Comparison of ENCODE assay signal across 8 cellular contexts in genomic region chr3:47780727-47781325, GRCh38. TPM values are rescaled to one million over a fixed set of nuclear protein-coding genes. Genes with fewer than 3 reads are reported as not detected.
DNase-seq lines count a peak whose midpoint lies in the region; ATAC-seq and TF ChIP-seq lines count a peak whose summit lies in the region.

No MANE protein-coding gene starts in this region.

- peaks cover 28% of the 10 kb centered on the region for H3K36me3 Mint-ChIP-seq in activated T-cell treated with anti-CD3 and anti-CD28 coated beads, Interleukin-2, amount 50 U/mL, for 24 hours (ENCODE audit: low read depth)

- H3K4me1 ChIP-seq in thymus (ENCODE audit: control insufficient read depth, insufficient read depth, low read length) = peaks cover 9% of the 10 kb centered on the region

- H3K4me3 Mint-ChIP-seq in activated T-cell treated with anti-CD3 and anti-CD28 coated beads, Interleukin-2, amount 50 U/mL, for 24 hours = peak overlapping the region; percentile 97

- no peak for DNase-seq in activated T-cell treated with anti-CD3 and anti-CD28 coated beads, Interleukin-2, amount 50 U/mL, for 24 hours
- DNase-seq in activated T-cell treated with anti-CD3 and anti-CD28 coated beads, Interleukin-2, amount 50 U/mL, for 1 hour = no peak
- DNase-seq in LoVo (ENCODE audit: low spot score) (peak; percentile 31), astrocyte of the cerebellum (ENCODE audit: low read depth) (no peak), left lobe of liver (ENCODE audit: low spot score) (no peak), putamen (ENCODE audit: low spot score) (no peak)

- TF ChIP-seq CTCF in astrocyte of the cerebellum (IDR thresholded peaks at IDR 0.05; ENCODE audit: low read depth, low read length, missing control alignments) = no peak

- H3K4me3 ChIP-seq in astrocyte of the cerebellum (ENCODE audit: low read depth, low read length) (peak overlapping the region; percentile 59), thymus (ENCODE audit: low read length) (peak overlapping the region; percentile 75)

- H3K27me3 ChIP-seq in thymus (ENCODE audit: control insufficient read depth, insufficient read depth) = no peaks in the 10 kb centered on the region

- in situ Hi-C loops in astrocyte of the cerebellum (cut with HindIII; ENCODE audit: low sequenced_read_pairs) = no loop called here

- H3K9me3 Mint-ChIP-seq in activated T-cell treated with anti-CD3 and anti-CD28 coated beads, Interleukin-2, amount 50 U/mL, for 24 hours = no peaks in the 10 kb centered on the region

- WGBS in thymus = under 1% methylated on average over 17 of the region's 17 CpGs

- H3K9me3 ChIP-seq in thymus (ENCODE audit: control insufficient read depth) = no peaks in the 10 kb centered on the region

- no peaks in the 10 kb centered on the region for H3K36me3 ChIP-seq in thymus (ENCODE audit: control insufficient read depth, insufficient read depth)

- ATAC-seq in left lobe of liver (peak; percentile 1), HG02678 (IDR thresholded peaks at IDR 0.05; ENCODE audit: unreplicated experiment) (no peak)

- H3K27me3 Mint-ChIP-seq in activated T-cell treated with anti-CD3 and anti-CD28 coated beads, Interleukin-2, amount 50 U/mL, for 24 hours = no peaks in the 10 kb centered on the region

- peak overlapping the region; percentile 96 for H3K27ac ChIP-seq in thymus (ENCODE audit: low read depth)

- peaks cover 35% of the 10 kb centered on the region for H3K4me1 Mint-ChIP-seq in activated T-cell treated with anti-CD3 and anti-CD28 coated beads, Interleukin-2, amount 50 U/mL, for 24 hours (ENCODE audit: low read depth)

- peak overlapping the region; percentile 93 for H3K27ac Mint-ChIP-seq in activated T-cell treated with anti-CD3 and anti-CD28 coated beads, Interleukin-2, amount 50 U/mL, for 24 hours

RNA-seq across cellular contexts. Expression of gene SMARCC1, which starts 0.9 kb away (rescaled TPM):
- 23.8 TPM for total RNA-seq in left lobe of liver
- 19.9 TPM for polyA plus RNA-seq in thymus

RNA-seq across cellular contexts. Expression of gene DHX30, which starts 22.1 kb away (rescaled TPM):
- total RNA-seq in left lobe of liver = 27.8 TPM
- 45.1 TPM for polyA plus RNA-seq in thymus
